Comparison of ENCODE assay signal across 38 cellular contexts in genomic region chr19:15775249-15775648, GRCh38. TPM values are rescaled to one million over a fixed set of nuclear protein-coding genes. Genes with fewer than 3 reads are reported as not detected.
"Had no signal": no experiment of that assay in that cellular context is flagged by ENCODE, and none has a peak within 500 bp of the region (broad histone marks: within the 10 kb centered on the region; RNA-seq: fewer than 3 reads in every experiment).

No MANE protein-coding gene starts in this region.

- DNase-seq: naive B cell; naive thymus-derived CD8-positive, alpha-beta T cell; nephron progenitor cell; nucleus accumbens; ovary; posterior cingulate gyrus; psoas muscle; right cardiac atrium; spleen; stimulated activated CD4-positive, alpha-beta T cell treated with anti-CD3 and anti-CD28 coated beads, Interleukin-12 subunit alpha, Interleukin-12 subunit beta, amount 100 ng/mL, for 4 hours; stimulated activated CD4-positive, alpha-beta T cell treated with anti-CD3 and anti-CD28 coated beads, Interleukin-1b, Interleukin-23, amount 100 ng/mL, for 48 hours; stimulated activated CD4-positive, alpha-beta T cell treated with anti-CD3 and anti-CD28 coated beads, Interleukin-4, amount 100 ng/mL, for 1 hour; stimulated activated CD4-positive, alpha-beta T cell treated with anti-CD3 and anti-CD28 coated beads, Interleukin-4, amount 100 ng/mL, for 4 hours; stimulated activated naive B cell treated with anti-CD40 and anti-IgM and Interleukin-4, amounts not matched to agents 10 μg/mL and 1 μg/mL and 100 μg/mL, for 72 hours; stimulated activated naive CD4-positive, alpha-beta T cell treated with Interleukin-2 at 50 U/mL for 16 hours; stomach; thyroid gland; trophoblast cell; upper lobe of left lung had no signal

- H3K27ac Mint-ChIP-seq: naive B cell; natural killer cell treated with Interleukin-12 subunit alpha and Interleukin-12 subunit beta and Interleukin-15 and Interleukin-18, amount 100 ng/mL, for 72 hours; nephron progenitor cell; progenitor cell of endocrine pancreas; stimulated activated effector memory CD8-positive, alpha-beta T cell treated with anti-CD3 and anti-CD28 coated beads, Interleukin-12 subunit alpha, Interleukin-12 subunit beta, amount 100 ng/mL, for 72 hours; stimulated activated naive B cell treated with anti-CD40 and anti-IgM and Interleukin-4, amounts not matched to agents 10 μg/mL and 1 μg/mL and 100 μg/mL, for 72 hours; stimulated activated naive CD8-positive, alpha-beta T cell treated with anti-CD3 and anti-CD28 coated beads, Interleukin-15, Interleukin-2, amounts not matched to agents 100 ng/mL and 50 ng/mL, for 24 hours had no signal

- H3K27ac ChIP-seq: neutrophil, ovary, parathyroid adenoma, psoas muscle, skin epidermis, spleen, stomach, thoracic aorta, thyroid gland, tibial nerve, upper lobe of left lung, vagina had no signal

- H3K4me1 Mint-ChIP-seq: nephron progenitor cell; neural crest cell; stimulated activated effector memory CD8-positive, alpha-beta T cell treated with anti-CD3 and anti-CD28 coated beads, Interleukin-12 subunit alpha, Interleukin-12 subunit beta, amount 100 ng/mL, for 72 hours; stimulated activated naive B cell treated with anti-CD40 and anti-IgM and Interleukin-4, amounts not matched to agents 10 μg/mL and 1 μg/mL and 100 μg/mL, for 72 hours had no signal

- H3K79me2 ChIP-seq: parathyroid adenoma had no signal

- H3K9me3 Mint-ChIP-seq: natural killer cell treated with Interleukin-12 subunit alpha and Interleukin-12 subunit beta and Interleukin-15 and Interleukin-18, amount 100 ng/mL, for 72 hours; stimulated activated effector memory CD8-positive, alpha-beta T cell treated with anti-CD3 and anti-CD28 coated beads, Interleukin-12 subunit alpha, Interleukin-12 subunit beta, amount 100 ng/mL, for 72 hours; stimulated activated naive B cell treated with anti-CD40 and anti-IgM and Interleukin-4, amounts not matched to agents 10 μg/mL and 1 μg/mL and 100 μg/mL, for 72 hours; stimulated activated naive CD8-positive, alpha-beta T cell treated with anti-CD3 and anti-CD28 coated beads, Interleukin-15, Interleukin-2, amounts not matched to agents 100 ng/mL and 50 ng/mL, for 24 hours had no signal

- H3K4me3 ChIP-seq: ovary, psoas muscle, skin epidermis, smooth muscle cell, spleen, stomach, thoracic aorta, thyroid gland, tibial nerve, upper lobe of left lung, vagina had no signal

- H3K4me3 Mint-ChIP-seq: naive B cell; naive thymus-derived CD8-positive, alpha-beta T cell; natural killer cell treated with Interleukin-12 subunit alpha and Interleukin-12 subunit beta and Interleukin-15 and Interleukin-18, amount 100 ng/mL, for 72 hours; nephron progenitor cell; neural crest cell; stimulated activated effector memory CD8-positive, alpha-beta T cell treated with anti-CD3 and anti-CD28 coated beads, Interleukin-12 subunit alpha, Interleukin-12 subunit beta, amount 100 ng/mL, for 72 hours; stimulated activated naive B cell treated with anti-CD40 and anti-IgM and Interleukin-4, amounts not matched to agents 10 μg/mL and 1 μg/mL and 100 μg/mL, for 72 hours; stimulated activated naive CD8-positive, alpha-beta T cell treated with anti-CD3 and anti-CD28 coated beads, Interleukin-15, Interleukin-2, amounts not matched to agents 100 ng/mL and 50 ng/mL, for 24 hours had no signal

- H3K36me3 ChIP-seq: neutrophil, ovary, spleen, thoracic aorta, thyroid gland, upper lobe of left lung had no signal

- H2AFZ ChIP-seq: parathyroid adenoma had no signal

- H3K4me2 ChIP-seq: smooth muscle cell had no signal

- H3K9me3 ChIP-seq: neutrophil, ovary, psoas muscle, spleen, stomach, thoracic aorta, thyroid gland, tibial nerve, upper lobe of left lung, vagina had no signal

- ATAC-seq: naive thymus-derived CD8-positive, alpha-beta T cell; natural killer cell treated with Interleukin-12 subunit alpha and Interleukin-12 subunit beta and Interleukin-15 and Interleukin-18, amount 100 ng/mL, for 72 hours; psoas muscle; right cardiac atrium; sciatic nerve; stimulated activated effector memory CD8-positive, alpha-beta T cell treated with anti-CD3 and anti-CD28 coated beads, Interleukin-12 subunit alpha, Interleukin-12 subunit beta, amount 100 ng/mL, for 72 hours; stimulated activated naive B cell treated with anti-CD40 and anti-IgM and Interleukin-4, amounts not matched to agents 10 μg/mL and 1 μg/mL and 100 μg/mL, for 72 hours had no signal

- H3K27me3 ChIP-seq: ovary, thyroid gland, tibial nerve, upper lobe of left lung, vagina had no signal

- H3K9ac ChIP-seq: parathyroid adenoma had no signal

- FAIRE-seq: urothelium cell line had no signal

- H3K4me1 ChIP-seq: psoas muscle, thyroid gland had no signal

- H3K27me3 Mint-ChIP-seq: progenitor cell of endocrine pancreas had no signal

- H3K36me3 Mint-ChIP-seq: natural killer cell treated with Interleukin-12 subunit alpha and Interleukin-12 subunit beta and Interleukin-15 and Interleukin-18, amount 100 ng/mL, for 72 hours; stimulated activated effector memory CD8-positive, alpha-beta T cell treated with anti-CD3 and anti-CD28 coated beads, Interleukin-12 subunit alpha, Interleukin-12 subunit beta, amount 100 ng/mL, for 72 hours; stimulated activated naive B cell treated with anti-CD40 and anti-IgM and Interleukin-4, amounts not matched to agents 10 μg/mL and 1 μg/mL and 100 μg/mL, for 72 hours had no signal

RNA-seq across cellular contexts. Expression of gene OR10H5, which starts 12.2 kb away (rescaled TPM):
- total RNA-seq: naive thymus-derived CD8-positive, alpha-beta T cell; natural killer cell treated with Interleukin-12 subunit alpha and Interleukin-12 subunit beta and Interleukin-15 and Interleukin-18, amount 100 ng/mL, for 72 hours; neural crest cell; omental fat pad; ovary; progenitor cell of endocrine pancreas; psoas muscle; renal cortical epithelial cell; right cardiac atrium; sciatic nerve; smooth muscle cell; spleen; stomach; subcutaneous adipose tissue; temporal lobe; thoracic aorta; thyroid gland; tibial nerve; upper lobe of left lung; ureter; vagina had no signal
- polyA plus RNA-seq: naive thymus-derived CD8-positive, alpha-beta T cell; ovary; psoas muscle; right cardiac atrium; smooth muscle cell; spleen; stomach had no signal

RNA-seq across cellular contexts. Expression of gene OR10H3, which starts 37.5 kb away (rescaled TPM):
- total RNA-seq: naive thymus-derived CD8-positive, alpha-beta T cell; natural killer cell treated with Interleukin-12 subunit alpha and Interleukin-12 subunit beta and Interleukin-15 and Interleukin-18, amount 100 ng/mL, for 72 hours; neural crest cell; omental fat pad; ovary; progenitor cell of endocrine pancreas; psoas muscle; renal cortical epithelial cell; right cardiac atrium; sciatic nerve; smooth muscle cell; spleen; stomach; subcutaneous adipose tissue; temporal lobe; thoracic aorta; thyroid gland; tibial nerve; upper lobe of left lung; ureter; vagina had no signal
- polyA plus RNA-seq: naive thymus-derived CD8-positive, alpha-beta T cell; ovary; psoas muscle; right cardiac atrium; smooth muscle cell; spleen; stomach had no signal

RNA-seq across cellular contexts. Expression of gene OR10H1, which starts 40.2 kb away (rescaled TPM):
- total RNA-seq: naive thymus-derived CD8-positive, alpha-beta T cell; neural crest cell; omental fat pad; ovary; progenitor cell of endocrine pancreas; psoas muscle; right cardiac atrium; sciatic nerve; smooth muscle cell; spleen; stomach; subcutaneous adipose tissue; temporal lobe; thoracic aorta; thyroid gland; tibial nerve; upper lobe of left lung; vagina had no signal
- polyA plus RNA-seq: naive thymus-derived CD8-positive, alpha-beta T cell; ovary; psoas muscle; right cardiac atrium; smooth muscle cell; spleen; stomach had no signal

RNA-seq across cellular contexts. Expression of gene OR10H2, which starts 47.4 kb away (rescaled TPM):
- total RNA-seq: naive thymus-derived CD8-positive, alpha-beta T cell; natural killer cell treated with Interleukin-12 subunit alpha and Interleukin-12 subunit beta and Interleukin-15 and Interleukin-18, amount 100 ng/mL, for 72 hours; neural crest cell; omental fat pad; ovary; progenitor cell of endocrine pancreas; psoas muscle; renal cortical epithelial cell; right cardiac atrium; sciatic nerve; smooth muscle cell; spleen; stomach; subcutaneous adipose tissue; temporal lobe; thoracic aorta; thyroid gland; tibial nerve; upper lobe of left lung; ureter; vagina had no signal
- polyA plus RNA-seq: naive thymus-derived CD8-positive, alpha-beta T cell; ovary; psoas muscle; right cardiac atrium; smooth muscle cell; spleen; stomach had no signal
